In genomic region chr16:19555186-19555937, GRCh38 we compare ENCODE assay signal across 8 cellular contexts. TPM values are rescaled to one million over a fixed set of nuclear protein-coding genes. Genes with fewer than 3 reads are reported as not detected.
A peak's percentile ranks its signal among the peaks of the same experiment; 100 is the strongest.
DNase-seq lines count a peak whose midpoint lies in the region; ATAC-seq and TF ChIP-seq lines count a peak whose summit lies in the region.

A gene with protein sequence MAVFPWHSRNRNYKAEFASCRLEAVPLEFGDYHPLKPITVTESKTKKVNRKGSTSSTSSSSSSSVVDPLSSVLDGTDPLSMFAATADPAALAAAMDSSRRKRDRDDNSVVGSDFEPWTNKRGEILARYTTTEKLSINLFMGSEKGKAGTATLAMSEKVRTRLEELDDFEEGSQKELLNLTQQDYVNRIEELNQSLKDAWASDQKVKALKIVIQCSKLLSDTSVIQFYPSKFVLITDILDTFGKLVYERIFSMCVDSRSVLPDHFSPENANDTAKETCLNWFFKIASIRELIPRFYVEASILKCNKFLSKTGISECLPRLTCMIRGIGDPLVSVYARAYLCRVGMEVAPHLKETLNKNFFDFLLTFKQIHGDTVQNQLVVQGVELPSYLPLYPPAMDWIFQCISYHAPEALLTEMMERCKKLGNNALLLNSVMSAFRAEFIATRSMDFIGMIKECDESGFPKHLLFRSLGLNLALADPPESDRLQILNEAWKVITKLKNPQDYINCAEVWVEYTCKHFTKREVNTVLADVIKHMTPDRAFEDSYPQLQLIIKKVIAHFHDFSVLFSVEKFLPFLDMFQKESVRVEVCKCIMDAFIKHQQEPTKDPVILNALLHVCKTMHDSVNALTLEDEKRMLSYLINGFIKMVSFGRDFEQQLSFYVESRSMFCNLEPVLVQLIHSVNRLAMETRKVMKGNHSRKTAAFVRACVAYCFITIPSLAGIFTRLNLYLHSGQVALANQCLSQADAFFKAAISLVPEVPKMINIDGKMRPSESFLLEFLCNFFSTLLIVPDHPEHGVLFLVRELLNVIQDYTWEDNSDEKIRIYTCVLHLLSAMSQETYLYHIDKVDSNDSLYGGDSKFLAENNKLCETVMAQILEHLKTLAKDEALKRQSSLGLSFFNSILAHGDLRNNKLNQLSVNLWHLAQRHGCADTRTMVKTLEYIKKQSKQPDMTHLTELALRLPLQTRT (plus strand): TSS chr16:19555703. CDS start chr16:19555730, 27 bp downstream.

- H2AFZ ChIP-seq in DND-41 (ENCODE audit: low read depth, low read length): peak within 1 kb of the TSS; percentile 91

- H4K20me1 ChIP-seq in DND-41 (ENCODE audit: insufficient read depth, low read length): no peaks in the 10 kb centered on the region

- H3K4me1 ChIP-seq in DND-41 (ENCODE audit: insufficient read depth, low read length) (peaks cover 31% of the 10 kb centered on the region), Peyer's patch (peaks cover 0 to 15% (median 0%) of the 10 kb centered on the region in 4 donors), esophagus muscularis mucosa (peaks cover 5 to 32% (median 23%) of the 10 kb centered on the region in 4 donors)

- H3K9ac ChIP-seq in DND-41 (ENCODE audit: low read depth, low read length): peak within 1 kb of the TSS; percentile 72

- H3K9me3 ChIP-seq in DND-41 (ENCODE audit: insufficient read depth, low read length, severe bottlenecking) (no peaks in the 10 kb centered on the region), KOPT-K1 (ENCODE audit: insufficient read depth, low read length, poor library complexity, severe bottlenecking) (no peaks in the 10 kb centered on the region), Peyer's patch (no peaks in the 10 kb centered on the region), esophagus muscularis mucosa (no peaks in the 10 kb centered on the region)

- TF ChIP-seq POLR2A in Peyer's patch (IDR thresholded peaks at IDR 0.05): peak; percentile 29 to 68
- TF ChIP-seq POLR2A in esophagus muscularis mucosa (IDR thresholded peaks at IDR 0.05; ENCODE audit: low read depth): no peak

- TF ChIP-seq EP300 in esophagus muscularis mucosa (IDR thresholded peaks at IDR 0.05): no peak

- H3K27ac ChIP-seq in DND-41 (ENCODE audit: low read length) (peak within 1 kb of the TSS; percentile 86), KOPT-K1 (ENCODE audit: low read depth, low read length, poor library complexity, severe bottlenecking) (peak within 1 kb of the TSS; percentile 89), Peyer's patch (peak within 1 kb of the TSS; percentile 81 to 91 (median 89)), esophagus muscularis mucosa (replicated peaks in 1 of 4) (peak within 1 kb of the TSS; percentile 86 to 89 (median 88))

- intact Hi-C loops in esophagus muscularis mucosa (cut with DNase I): loop anchor here (5.0 to 10.0 kb wide), 2 partner anchors 37 to 159 kb away; partner anchors contain the start of genes IQCK and KNOP1

- 0% methylated on average over 18 of the region's 53 CpGs for WGBS in esophagus muscularis mucosa

- TF ChIP-seq CTCF in DND-41 (IDR thresholded peaks at IDR 0.05; ENCODE audit: borderline replicate concordance, extremely low read depth, low read length, poor library complexity, severe bottlenecking): peak; percentile 85
- peak; percentile 33 to 90 (median 81) for TF ChIP-seq CTCF in Peyer's patch (IDR thresholded peaks at IDR 0.05)
- TF ChIP-seq CTCF in esophagus muscularis mucosa (IDR thresholded peaks at IDR 0.05): peak; percentile 65 to 74 (median 70)

- peak within 1 kb of the TSS; percentile 69 for H3K4me2 ChIP-seq in DND-41 (ENCODE audit: insufficient read depth, low read length)

- H3K4me3 ChIP-seq in DND-41 (ENCODE audit: low read depth in 1 of 2, low read length in 2 of 2) (peak within 1 kb of the TSS; percentile 81 to 82), Peyer's patch (peak within 1 kb of the TSS; percentile 57 to 71 (median 68)), esophagus muscularis mucosa (peak within 1 kb of the TSS; percentile 78 to 93 (median 90))

- peaks cover 18% of the 10 kb centered on the region; the same call in 1 of the 2 replicates for H3K36me3 ChIP-seq in DND-41 (ENCODE audit: insufficient read depth, low read length)
- peaks cover 35% of the 10 kb centered on the region for H3K36me3 ChIP-seq in KOPT-K1 (ENCODE audit: insufficient read depth, low read length)
- H3K36me3 ChIP-seq in Peyer's patch: peaks cover 0 to 14% (median 0%) of the 10 kb centered on the region in 3 donors
- H3K36me3 ChIP-seq in esophagus muscularis mucosa: peaks cover 0 to 23% (median 4%) of the 10 kb centered on the region in 4 donors

- DNase-seq in DND-41 (peak; percentile 97), Peyer's patch (peak; percentile 93 to 98 (median 98)), activated T-helper 1 cell treated with Interleukin-2 at 50 U/mL for 16 hours (ENCODE audit: low read depth) (peak; percentile 90), esophagus muscularis mucosa (ENCODE audit: extremely low spot score) (peak; percentile 99), myocyte (ENCODE audit: low read depth) (peak; percentile 99)
- peak; percentile 92 to 94 for DNase-seq in stimulated activated CD8-positive, alpha-beta memory T cell treated with anti-CD3 and anti-CD28 coated beads, Interleukin-7, amount 100 ng/mL, for 48 hours (ENCODE audit: extremely low read depth in 1 of 2, low read depth in 1 of 2)

- ATAC-seq in DND-41 (ENCODE audit: insufficient read depth, low read depth) (peak; percentile 96), GM21737 (IDR thresholded peaks at IDR 0.05; ENCODE audit: unreplicated experiment) (peak; percentile 94)

- H3K27me3 ChIP-seq in DND-41 (ENCODE audit: insufficient read depth, low read length, poor library complexity): no peaks in the 10 kb centered on the region
- H3K27me3 ChIP-seq in Peyer's patch: no peaks in the 10 kb centered on the region
- no peaks in the 10 kb centered on the region for H3K27me3 ChIP-seq in esophagus muscularis mucosa

- H3K79me2 ChIP-seq in DND-41 (ENCODE audit: insufficient read depth, low read length): peaks cover 21% of the 10 kb centered on the region; the same call in 1 of the 2 replicates

RNA-seq across cellular contexts. Expression of the gene that starts here (rescaled TPM):
- 10 to 100 TPM; 35.2 to 71.8 (median 45.2) TPM for total RNA-seq in Peyer's patch
- total RNA-seq in esophagus muscularis mucosa: 10 to 100 TPM; 35.5 to 47.0 (median 38.1) TPM
- 30.8 and 32.8 TPM in 2 replicates for total RNA-seq in myocyte
- polyA plus RNA-seq in myocyte (2012): 46.4 TPM

Comparison
In these comparisons a context has a peak if more than half of its experiments do, and no peak if none do; other contexts are left out.
1. Peak in every context shown above with its lines: DNase-seq, ATAC-seq, H3K4me3 ChIP-seq and H3K27ac ChIP-seq.